Comparison of ENCODE assay signal across 18 cellular contexts in the genomic region with DNA sequence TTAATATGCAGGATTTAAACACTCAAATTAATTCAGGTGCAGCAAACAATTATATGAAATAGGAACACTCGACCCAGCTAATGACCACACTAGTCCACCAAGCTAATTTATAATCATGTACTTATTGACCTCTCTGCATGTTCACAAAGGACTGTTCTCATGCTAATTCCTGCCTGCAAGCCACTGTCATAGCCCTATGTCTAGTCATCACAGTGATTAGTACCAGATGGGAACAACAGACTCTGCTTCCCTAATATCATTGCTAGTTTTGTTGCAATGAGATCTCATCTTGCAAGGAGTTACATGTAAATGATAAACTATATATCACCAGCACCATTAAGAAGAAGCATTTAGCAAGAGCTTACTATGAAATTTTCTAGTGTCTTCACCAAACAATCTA.
DNase-seq lines count a peak whose midpoint lies in the region; ATAC-seq, FAIRE-seq and TF ChIP-seq lines count a peak whose summit lies in the region.
"Had no signal": no experiment of that assay in that cellular context is flagged by ENCODE, and none has a peak within 500 bp of the region (broad histone marks: within the 10 kb centered on the region; RNA-seq: fewer than 3 reads in every experiment).

No MANE protein-coding gene starts in this region.

- no peaks in the 10 kb centered on the region for H3K27me3 ChIP-seq in small intestine (ENCODE audit: control insufficient read depth in 2 of 2, insufficient read depth in 2 of 2, low read length in 2 of 2)
- H3K27me3 ChIP-seq: sigmoid colon had no signal

- POLR2A ChIA-PET in activated CD8-positive, alpha-beta T cell treated with anti-CD3 and anti-CD28 coated beads for 36 hours (lab: Charles Lee) = no interaction called here

- no peaks in the 10 kb centered on the region for H3K4me1 Mint-ChIP-seq in activated CD8-positive, alpha-beta T cell treated with anti-CD3 and anti-CD28 coated beads for 36 hours (ENCODE audit: low read depth)
- H3K4me1 Mint-ChIP-seq: activated naive CD8-positive, alpha-beta T cell treated with anti-CD3 and anti-CD28 coated beads, Interleukin-2, amount 10 ng/mL, durations not matched to agents 7 days and 5 days had no signal

- 22 to 32% (median 28%) methylated on average over 1 of the region's 1 CpG for WGBS in small intestine, 3 donors

- no peak overlapping the region for H3K27ac Mint-ChIP-seq in activated CD8-positive, alpha-beta T cell treated with anti-CD3 and anti-CD28 coated beads for 36 hours
- H3K27ac Mint-ChIP-seq: activated naive CD8-positive, alpha-beta T cell treated with anti-CD3 and anti-CD28 coated beads, Interleukin-2, amount 10 ng/mL, durations not matched to agents 7 days and 5 days had no signal

- peaks cover 3% of the 10 kb centered on the region for H3K9me3 Mint-ChIP-seq in activated CD8-positive, alpha-beta T cell treated with anti-CD3 and anti-CD28 coated beads for 36 hours

- intact Hi-C loops in activated CD8-positive, alpha-beta T cell treated with anti-CD3 and anti-CD28 coated beads for 36 hours (cut with micrococcal nuclease) = no loop called here

- FAIRE-seq in small intestine (lab: Jason Lieb, UNC) = no peak
- FAIRE-seq: GM12878 had no signal

- ATAC-seq in activated CD8-positive, alpha-beta T cell treated with anti-CD3 and anti-CD28 coated beads for 36 hours = no peak
- ATAC-seq: GM12878 had no signal

- H3K27me3 Mint-ChIP-seq in activated CD8-positive, alpha-beta T cell treated with anti-CD3 and anti-CD28 coated beads for 36 hours = no peaks in the 10 kb centered on the region
- H3K27me3 Mint-ChIP-seq: activated naive CD8-positive, alpha-beta T cell treated with anti-CD3 and anti-CD28 coated beads, Interleukin-2, amount 10 ng/mL, durations not matched to agents 7 days and 5 days had no signal

- no peak for TF ChIP-seq CTCF in activated CD8-positive, alpha-beta T cell treated with anti-CD3 and anti-CD28 coated beads for 36 hours (IDR thresholded peaks at IDR 0.05)

- no peaks in the 10 kb centered on the region for H3K9me3 ChIP-seq in small intestine (ENCODE audit: control insufficient read depth, low read depth)
- H3K9me3 ChIP-seq: sigmoid colon had no signal

- H3K4me3 ChIP-seq in small intestine (ENCODE audit: low read depth in 1 of 2, low read length in 2 of 2) = no peak overlapping the region
- H3K4me3 ChIP-seq: GM12878, sigmoid colon had no signal

- DNase-seq in GM04504 (ENCODE audit: low read depth) = peak; percentile 17
- peak; percentile 2 for DNase-seq in NCI-H1694 (lab: John Stamatoyannopoulos, UW)
- peak; percentile 28 for DNase-seq in epidermal melanocyte (ENCODE audit: insufficient read length, low spot score)
- peak; percentile 17 for DNase-seq in retina
- DNase-seq in activated CD8-positive, alpha-beta T cell treated with anti-CD3 and anti-CD28 coated beads for 36 hours = no peak
- DNase-seq in small intestine = no peak
- no peak for DNase-seq in SIG-M5 (lab: John Stamatoyannopoulos, UW)
- DNase-seq: activated CD4-positive, alpha-beta T cell treated with anti-CD3 and anti-CD28 coated beads, Interleukin-2, amount 50 U/mL, for 48 hours; activated naive CD8-positive, alpha-beta T cell treated with anti-CD3 and anti-CD28 coated beads, Interleukin-2, amount 10 ng/mL, durations not matched to agents 7 days and 5 days; activated T-cell treated with anti-CD3 and anti-CD28 coated beads, Interleukin-2, amount 50 U/mL, for 48 hours; effector CD4-positive, alpha-beta T cell; foreskin melanocyte; NCI-H1930; NCI-H510A treated with DMSO at 0.1 percent for 48 hours; sigmoid colon; stimulated activated CD4-positive, alpha-beta T cell treated with anti-CD3 and anti-CD28 coated beads, Interleukin-2, amount 100 ng/mL, for 48 hours had no signal

- no peak overlapping the region for H3K4me3 Mint-ChIP-seq in activated CD8-positive, alpha-beta T cell treated with anti-CD3 and anti-CD28 coated beads for 36 hours
- H3K4me3 Mint-ChIP-seq: activated naive CD8-positive, alpha-beta T cell treated with anti-CD3 and anti-CD28 coated beads, Interleukin-2, amount 10 ng/mL, durations not matched to agents 7 days and 5 days had no signal

- no peaks in the 10 kb centered on the region for H3K4me1 ChIP-seq in small intestine (ENCODE audit: control insufficient read depth in 2 of 2, insufficient read depth in 1 of 2, low read depth in 1 of 2, low read length in 1 of 2)
- H3K4me1 ChIP-seq: sigmoid colon had no signal

- H3K27ac ChIP-seq in small intestine (ENCODE audit: low read depth in 1 of 2, low read length in 1 of 2) = no peak overlapping the region
- H3K27ac ChIP-seq: C4-2B, sigmoid colon had no signal

- H3K36me3 ChIP-seq in small intestine (ENCODE audit: control insufficient read depth in 2 of 2, insufficient read depth in 2 of 2, low read length in 2 of 2) = no peaks in the 10 kb centered on the region
- H3K36me3 ChIP-seq: sigmoid colon had no signal

- no peaks in the 10 kb centered on the region for H3K36me3 Mint-ChIP-seq in activated CD8-positive, alpha-beta T cell treated with anti-CD3 and anti-CD28 coated beads for 36 hours (ENCODE audit: low read depth)
- H3K36me3 Mint-ChIP-seq: activated naive CD8-positive, alpha-beta T cell treated with anti-CD3 and anti-CD28 coated beads, Interleukin-2, amount 10 ng/mL, durations not matched to agents 7 days and 5 days had no signal

- CTCF ChIA-PET in activated CD8-positive, alpha-beta T cell treated with anti-CD3 and anti-CD28 coated beads for 36 hours (lab: Charles Lee) = no interaction called here

Comparison
In these comparisons a context has a peak if more than half of its experiments do, and no peak if none do; other contexts are left out.
1. DNase-seq: peak in GM04504 (single experiment), NCI-H1694 (single experiment), epidermal melanocyte (single experiment) and retina (single experiment); none in activated CD8-positive, alpha-beta T cell treated with anti-CD3 and anti-CD28 coated beads for 36 hours (single experiment), small intestine (single experiment) and SIG-M5 (single experiment).